18 cellular contexts compared by ENCODE assay signal in genomic region chr9:99354104-99354503, GRCh38.
A peak's percentile ranks its signal among the peaks of the same experiment; 100 is the strongest.
DNase-seq lines count a peak whose midpoint lies in the region; ATAC-seq and TF ChIP-seq lines count a peak whose summit lies in the region.
"Had no signal": no experiment of that assay in that cellular context is flagged by ENCODE, and none has a peak within 500 bp of the region (broad histone marks: within the 10 kb centered on the region; RNA-seq: fewer than 3 reads in every experiment).

No MANE protein-coding gene starts in this region.

- no peak for DNase-seq in AG04450 (ENCODE audit: low read depth, low spot score)
- peak; percentile 38 for DNase-seq in RPMI7951 (ENCODE audit: low read depth)
- DNase-seq in fibroblast of the aortic adventitia (ENCODE audit: low read depth) = peak; percentile 66
- no peak for DNase-seq in NCI-H345 (lab: John Stamatoyannopoulos, UW)
- DNase-seq: Calu3; CD4-positive, CD25-positive, alpha-beta regulatory T cell; KG1; NCI-H1092 treated with DMSO at 0.1 percent for 48 hours; NCI-H1694 treated with DMSO at 0.1 percent for 48 hours; NCI-H446 treated with DMSO at 0.1 percent for 48 hours; NCI-H774; SHP77 treated with DMSO at 0.1 percent for 48 hours had no signal

- CTCF ChIA-PET in AG04450 (lab: Charles Lee) = no interaction called here

- H3K27me3 ChIP-seq in AG04450 (ENCODE audit: control insufficient read depth, insufficient read depth, low read length) = peaks cover 5% of the 10 kb centered on the region

- H3K27ac ChIP-seq in AG04450 (ENCODE audit: low read depth, low read length) (peak overlapping the region; percentile 58), skin epidermis (peak overlapping the region in 11 of 21 experiments; percentile 21 to 73 (median 45))
- H3K27ac ChIP-seq: A549, HL-60 had no signal

- H3K9me3 ChIP-seq in AG04450 (ENCODE audit: control insufficient read depth, insufficient read depth, low read length) = no peaks in the 10 kb centered on the region; the same call in 1 of the 2 replicates
- H3K9me3 ChIP-seq: A549 had no signal

- no peak for TF ChIP-seq CTCF in AG04450 (IDR thresholded peaks at IDR 0.05; ENCODE audit: low read depth, low read length)
- no peak for TF ChIP-seq CTCF in fibroblast of the aortic adventitia (IDR thresholded peaks at IDR 0.05; ENCODE audit: insufficient read depth, low read length)

- ATAC-seq in HG02885 (IDR thresholded peaks at IDR 0.05; ENCODE audit: poor library complexity, unreplicated experiment) (no peak), GM18520 (IDR thresholded peaks at IDR 0.05; ENCODE audit: unreplicated experiment) (no peak), HG03457 (IDR thresholded peaks at IDR 0.05; ENCODE audit: unreplicated experiment) (no peak)
- ATAC-seq: A549 had no signal

- H3K4me3 ChIP-seq in AG04450 (ENCODE audit: low read depth, low read length) = no peak overlapping the region
- H3K4me3 ChIP-seq in fibroblast of the aortic adventitia (ENCODE audit: low read depth, low read length) = no peak overlapping the region
- no peak overlapping the region for H3K4me3 ChIP-seq in skin epidermis
- H3K4me3 ChIP-seq: A549 had no signal

- POLR2A ChIA-PET in AG04450 (lab: Yijun Ruan, JAX) = interaction anchor here (1.1 kb wide), 1 partner anchor 92 kb away, joined by 3 read pairs; no protein-coding TSS in a partner anchor

Comparison
In these comparisons a context has a peak if more than half of its experiments do, and no peak if none do; other contexts are left out.
1. DNase-seq: peak in RPMI7951 (single experiment) and fibroblast of the aortic adventitia (single experiment); none in AG04450 (single experiment) and NCI-H345 (single experiment).